8 cellular contexts compared by ENCODE assay signal in genomic region chr17:39401412-39402278, GRCh38. TPM values are rescaled to one million over a fixed set of nuclear protein-coding genes. Genes with fewer than 3 reads are reported as not detected.
A peak's percentile ranks its signal among the peaks of the same experiment; 100 is the strongest.
DNase-seq lines count a peak whose midpoint lies in the region; ATAC-seq and TF ChIP-seq lines count a peak whose summit lies in the region.

Gene FBXL20 (minus strand): TSS chr17:39401626. CDS start chr17:39401402, 224 bp downstream.

- peak; percentile 25 for DNase-seq in BJ (ENCODE audit: low read depth)
- peak; percentile 65 for DNase-seq in NCI-H748 treated with DMSO at 0.1 percent for 48 hours (lab: John Stamatoyannopoulos, UW)
- peak; percentile 88 to 90 for DNase-seq in activated CD4-positive, alpha-beta T cell treated with anti-CD3 and anti-CD28 coated beads, Interleukin-2, amount 50 U/mL, for 24 hours (ENCODE audit: low read depth in 1 of 2, low spot score in 1 of 2)
- peak; percentile 95 for DNase-seq in left lung
- peak; percentile 94 to 95 for DNase-seq in stimulated activated CD4-positive, alpha-beta T cell treated with anti-CD3 and anti-CD28 coated beads, Interleukin-2, amount 100 ng/mL, for 24 hours

- CTCF ChIA-PET in BJ (lab: Yijun Ruan, JAX), result interaction anchor here (0.9 to 2.6 kb wide), 3 partner anchors 61 to 166 kb away, joined by 3 to 10 read pairs (median 3); no protein-coding TSS in a partner anchor

- no peaks in the 10 kb centered on the region for H3K9me3 Mint-ChIP-seq in dendritic cell treated with granulocyte-macrophage colony-stimulating factor and Interleukin-4, amounts not matched to agents 40 ng/mL and 50 ng/mL, for 4 days

- H3K4me1 Mint-ChIP-seq in dendritic cell treated with granulocyte-macrophage colony-stimulating factor and Interleukin-4, amounts not matched to agents 40 ng/mL and 50 ng/mL, for 4 days (ENCODE audit: low read depth), result peaks cover 13% of the 10 kb centered on the region

- H3K27ac Mint-ChIP-seq in dendritic cell treated with granulocyte-macrophage colony-stimulating factor and Interleukin-4, amounts not matched to agents 40 ng/mL and 50 ng/mL, for 4 days, result peak within 1 kb of the TSS; percentile 95

- peaks cover 4 to 31% of the 10 kb centered on the region in 2 donors for H3K4me1 ChIP-seq in left lung

- TF ChIP-seq CTCF in BJ (IDR thresholded peaks at IDR 0.05; ENCODE audit: insufficient read depth, low read depth, low read length) (no peak), left lung (IDR thresholded peaks at IDR 0.05) (no peak)

- H3K9me3 ChIP-seq in left lung, result no peaks in the 10 kb centered on the region

- H3K36me3 ChIP-seq in BJ (ENCODE audit: control insufficient read depth, insufficient read depth, low read length), result no peaks in the 10 kb centered on the region
- H3K36me3 ChIP-seq in left lung, result peaks cover 0 to 2% of the 10 kb centered on the region in 2 donors

- ATAC-seq in GM19328 (IDR thresholded peaks at IDR 0.05; ENCODE audit: unreplicated experiment), result peak; percentile 43
- peak; percentile 67 for ATAC-seq in HG03520 (IDR thresholded peaks at IDR 0.05; ENCODE audit: unreplicated experiment)
- peak; percentile 91 for ATAC-seq in left lung

- peak within 1 kb of the TSS; percentile 98 for H3K4me3 Mint-ChIP-seq in dendritic cell treated with granulocyte-macrophage colony-stimulating factor and Interleukin-4, amounts not matched to agents 40 ng/mL and 50 ng/mL, for 4 days

- H3K4me3 ChIP-seq in BJ (ENCODE audit: low read depth, low read length) (peak within 1 kb of the TSS; percentile 97), left lung (peak within 1 kb of the TSS; percentile 88 to 97)

- H3K27me3 ChIP-seq in BJ (ENCODE audit: control insufficient read depth, insufficient read depth, low read length), result no peaks in the 10 kb centered on the region
- H3K27me3 ChIP-seq in left lung, result no peaks in the 10 kb centered on the region

- H3K27me3 Mint-ChIP-seq in dendritic cell treated with granulocyte-macrophage colony-stimulating factor and Interleukin-4, amounts not matched to agents 40 ng/mL and 50 ng/mL, for 4 days, result no peaks in the 10 kb centered on the region

- H3K27ac ChIP-seq in left lung, result peak within 1 kb of the TSS; percentile 89 to 90

- POLR2A ChIA-PET in BJ (lab: Charles Lee), result interaction anchor here (0.6 to 1.2 kb wide), 2 partner anchors 14 to 27 kb away, joined by 3 to 5 read pairs; no protein-coding TSS in a partner anchor

- H3K36me3 Mint-ChIP-seq in dendritic cell treated with granulocyte-macrophage colony-stimulating factor and Interleukin-4, amounts not matched to agents 40 ng/mL and 50 ng/mL, for 4 days (ENCODE audit: low read depth), result peaks cover 30% of the 10 kb centered on the region

- intact Hi-C loops in dendritic cell treated with granulocyte-macrophage colony-stimulating factor and Interleukin-4, amounts not matched to agents 40 ng/mL and 50 ng/mL, for 4 days (cut with micrococcal nuclease), result loop anchor here (10.0 kb wide), 1 partner anchor 127 kb away; no protein-coding TSS in a partner anchor
- intact Hi-C loops in left lung (cut with DNase I), result no loop called here

RNA-seq across cellular contexts. Expression of gene FBXL20, which starts in this region (rescaled TPM):
- 3.9 and 5.1 TPM in 2 replicates for polyA plus RNA-seq in BJ (2011; rRNA removed)
- 14.8 and 16.9 TPM in 2 replicates for polyA minus RNA-seq in BJ (2011; rRNA and poly(A)+ RNA removed)
- total RNA-seq in left lung, result 10 to 100 TPM; 19.9 to 27.3 TPM

Comparison
In these comparisons a context has a peak if more than half of its experiments do, and no peak if none do; other contexts are left out.
1. Peak in every context shown above with its lines: DNase-seq, ATAC-seq, H3K4me3 ChIP-seq and H3K27ac ChIP-seq.
2. DNase-seq: peak in every context shown above with its lines; median percentile 95 in left lung; 94 in stimulated activated CD4-positive, alpha-beta T cell treated with anti-CD3 and anti-CD28 coated beads, Interleukin-2, amount 100 ng/mL, for 24 hours; 89 in activated CD4-positive, alpha-beta T cell treated with anti-CD3 and anti-CD28 coated beads, Interleukin-2, amount 50 U/mL, for 24 hours; 65 in NCI-H748 treated with DMSO at 0.1 percent for 48 hours; 25 in BJ.